In genomic region chr3:13069495-13069894, GRCh38 we compare ENCODE assay signal across 8 cellular contexts. TPM values are rescaled to one million over a fixed set of nuclear protein-coding genes. Genes with fewer than 3 reads are reported as not detected.
A peak's percentile ranks its signal among the peaks of the same experiment; 100 is the strongest.
DNase-seq lines count a peak whose midpoint lies in the region; ATAC-seq and TF ChIP-seq lines count a peak whose summit lies in the region.

No MANE protein-coding gene starts in this region.

- no peaks in the 10 kb centered on the region for H3K27me3 ChIP-seq in CD8-positive, alpha-beta T cell (ENCODE audit: insufficient read depth, low read length)

- peak overlapping the region; percentile 33 for H3K4me3 ChIP-seq in CD8-positive, alpha-beta T cell (ENCODE audit: low read depth, low read length)

- peak overlapping the region; percentile 86 for H3K27ac Mint-ChIP-seq in CD8-positive, alpha-beta T cell
- H3K27ac Mint-ChIP-seq in activated naive CD8-positive, alpha-beta T cell treated with anti-CD3 and anti-CD28 coated beads for 36 hours = peak overlapping the region; percentile 93
- H3K27ac Mint-ChIP-seq in MCF 10A (ENCODE audit: low read depth, unreplicated experiment) = no peak overlapping the region

- H3K36me3 ChIP-seq in CD8-positive, alpha-beta T cell (ENCODE audit: insufficient read depth, low read length) = no peaks in the 10 kb centered on the region

- H3K4me3 Mint-ChIP-seq in CD8-positive, alpha-beta T cell = peak overlapping the region; percentile 65
- H3K4me3 Mint-ChIP-seq in activated naive CD8-positive, alpha-beta T cell treated with anti-CD3 and anti-CD28 coated beads for 36 hours = peak overlapping the region; percentile 53
- no peak overlapping the region for H3K4me3 Mint-ChIP-seq in MCF 10A (ENCODE audit: unreplicated experiment)

- intact Hi-C loops in CD8-positive, alpha-beta T cell (cut with DNase I, micrococcal nuclease) = no loop called here
- intact Hi-C loops in MCF 10A (cut with micrococcal nuclease) = no loop called here

- no peak for TF ChIP-seq CTCF in CD8-positive, alpha-beta T cell (IDR thresholded peaks at IDR 0.05)
- TF ChIP-seq CTCF in GM20000 (IDR thresholded peaks at IDR 0.05; ENCODE audit: extremely low read depth, missing control alignments) = no peak
- TF ChIP-seq CTCF in RWPE1 (conservative IDR thresholded peaks at IDR 0.05; ENCODE audit: low read depth) = no peak
- TF ChIP-seq CTCF in MCF 10A (IDR thresholded peaks at IDR 0.05; ENCODE audit: unreplicated experiment) = no peak

- no peaks in the 10 kb centered on the region for H3K27me3 Mint-ChIP-seq in CD8-positive, alpha-beta T cell (ENCODE audit: low read depth)
- H3K27me3 Mint-ChIP-seq in activated naive CD8-positive, alpha-beta T cell treated with anti-CD3 and anti-CD28 coated beads for 36 hours = peaks cover 10% of the 10 kb centered on the region
- peaks cover 22% of the 10 kb centered on the region for H3K27me3 Mint-ChIP-seq in MCF 10A (ENCODE audit: insufficient read depth, unreplicated experiment)

- H3K4me1 ChIP-seq in CD8-positive, alpha-beta T cell (ENCODE audit: insufficient read depth, low read length) = peaks cover 46% of the 10 kb centered on the region

- ATAC-seq in CD8-positive, alpha-beta T cell = peak; percentile 61

- no peaks in the 10 kb centered on the region for H3K9me3 ChIP-seq in CD8-positive, alpha-beta T cell (ENCODE audit: low read length)

- no peaks in the 10 kb centered on the region for H3K36me3 Mint-ChIP-seq in CD8-positive, alpha-beta T cell
- H3K36me3 Mint-ChIP-seq in activated naive CD8-positive, alpha-beta T cell treated with anti-CD3 and anti-CD28 coated beads for 36 hours = peaks cover 2% of the 10 kb centered on the region
- H3K36me3 Mint-ChIP-seq in MCF 10A (ENCODE audit: insufficient read depth, unreplicated experiment) = no peaks in the 10 kb centered on the region

- H3K4me1 Mint-ChIP-seq in CD8-positive, alpha-beta T cell (ENCODE audit: low read depth) = peaks cover 43% of the 10 kb centered on the region
- H3K4me1 Mint-ChIP-seq in activated naive CD8-positive, alpha-beta T cell treated with anti-CD3 and anti-CD28 coated beads for 36 hours = peaks cover 38% of the 10 kb centered on the region
- no peaks in the 10 kb centered on the region for H3K4me1 Mint-ChIP-seq in MCF 10A (ENCODE audit: insufficient read depth, unreplicated experiment)

- POLR2A ChIA-PET in CD8-positive, alpha-beta T cell (lab: Charles Lee) = no interaction called here
- POLR2A ChIA-PET in RWPE1 (lab: Yijun Ruan, JAX; ENCODE audit: low non-redundant PET) (no interaction called here), MCF 10A (lab: Yijun Ruan, JAX) (interaction anchor here (0.6 to 0.7 kb wide), 2 partner anchors 489 to 611 kb away, joined by 3 read pairs; no protein-coding TSS in a partner anchor)

- no peaks in the 10 kb centered on the region for H3K9me3 Mint-ChIP-seq in CD8-positive, alpha-beta T cell
- H3K9me3 Mint-ChIP-seq in activated naive CD8-positive, alpha-beta T cell treated with anti-CD3 and anti-CD28 coated beads for 36 hours = no peaks in the 10 kb centered on the region
- H3K9me3 Mint-ChIP-seq in MCF 10A (ENCODE audit: unreplicated experiment) = no peaks in the 10 kb centered on the region

- CTCF ChIA-PET in CD8-positive, alpha-beta T cell (lab: Charles Lee) = interaction anchor here (0.6 to 1.3 kb wide), 2 partner anchors 30 to 323 kb away, joined by 3 read pairs; no protein-coding TSS in a partner anchor
- CTCF ChIA-PET in RWPE1 (lab: Yijun Ruan, JAX) (no interaction called here), MCF 10A (lab: Yijun Ruan, JAX) (no interaction called here)

- DNase-seq in CD8-positive, alpha-beta T cell = peak in 6 of 7 experiments; percentile 23 to 73 (median 45)
- DNase-seq in GM20000 (ENCODE audit: low spot score) = peak; percentile 80
- DNase-seq in MV-4-11 (lab: John Stamatoyannopoulos, UW) = peak; percentile 75
- DNase-seq in activated naive CD8-positive, alpha-beta T cell treated with anti-CD3 and anti-CD28 coated beads for 36 hours = peak; percentile 64
- no peak for DNase-seq in RWPE1 (ENCODE audit: low spot score)
- no peak for DNase-seq in MCF 10A (ENCODE audit: unreplicated experiment)
- no peak for DNase-seq in AML-193 (lab: John Stamatoyannopoulos, UW)
- no peak for DNase-seq in kidney tubule cell (ENCODE audit: low spot score)

- BruUV-seq in MCF 10A (replicated peaks; lab: Mats Ljungman, UMichigan) = no TSS peak

- H3K27ac ChIP-seq in CD8-positive, alpha-beta T cell (ENCODE audit: low read depth, low read length) = peak overlapping the region; percentile 28
- H3K27ac ChIP-seq in RWPE1 = no peak overlapping the region

RNA-seq across cellular contexts. Expression of gene IQSEC1, which starts 3.7 kb away (rescaled TPM):
- 10 to 100 TPM; 71.2 to 79.0 TPM for total RNA-seq in CD8-positive, alpha-beta T cell
- 10 to 100 TPM; 20.1 to 22.2 TPM for total RNA-seq in activated naive CD8-positive, alpha-beta T cell treated with anti-CD3 and anti-CD28 coated beads for 36 hours
- total RNA-seq in MCF 10A (2022) = 18.7 and 21.2 TPM in 2 replicates

Comparison
In these comparisons a context has a peak if more than half of its experiments do, and no peak if none do; other contexts are left out.
1. DNase-seq: peak in CD8-positive, alpha-beta T cell (6 of 7), GM20000 (single experiment), MV-4-11 (single experiment) and activated naive CD8-positive, alpha-beta T cell treated with anti-CD3 and anti-CD28 coated beads for 36 hours (single experiment); none in RWPE1 (single experiment), MCF 10A (single experiment), AML-193 (0 of 2) and kidney tubule cell (single experiment).